ENCODE assay signal across 12 cellular contexts in the genomic region with DNA sequence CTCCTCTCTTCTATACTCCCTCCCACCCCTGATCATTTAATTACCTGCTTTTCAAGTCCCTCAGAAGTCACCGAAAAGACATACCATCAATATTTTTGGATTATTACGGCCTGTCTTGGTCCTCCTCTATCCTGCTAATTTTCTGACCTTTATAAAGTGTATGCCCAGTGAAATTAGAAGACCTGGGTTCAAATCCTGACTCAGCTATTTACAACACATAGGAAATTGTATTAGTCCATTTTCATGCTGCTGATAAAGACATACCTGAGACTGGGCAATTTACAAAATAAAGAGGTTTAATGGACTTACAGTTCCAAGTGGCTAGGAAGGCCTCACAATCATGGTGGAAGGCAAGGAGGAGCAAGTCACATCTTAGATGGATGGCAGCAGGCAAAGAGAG. TPM values are rescaled to one million over a fixed set of nuclear protein-coding genes. Genes with fewer than 3 reads are reported as not detected.
"Had no signal": no experiment of that assay in that cellular context is flagged by ENCODE, and none has a peak within 500 bp of the region (broad histone marks: within the 10 kb centered on the region; RNA-seq: fewer than 3 reads in every experiment).

No MANE protein-coding gene starts in this region.

RNA-seq across cellular contexts. Expression of a gene that starts 14.8 kb away (rescaled TPM):
- total RNA-seq: activated B cell treated with CpG ODN at 0.5 μM for 24 hours; activated CD4-positive, alpha-beta memory T cell treated with anti-CD3 and anti-CD28 coated beads, Interleukin-2, amount 10 ng/mL, durations not matched to agents 7 days and 5 days; activated CD4-positive, alpha-beta T cell treated with anti-CD3 and anti-CD28 coated beads, Interleukin-2, amount 10 ng/mL, durations not matched to agents 24 days and 14 days; activated CD4-positive, alpha-beta T cell treated with anti-CD3 and anti-CD28 coated beads, Interleukin-2, amount 10 ng/mL, durations not matched to agents 7 days and 5 days; activated CD8-positive, alpha-beta memory T cell treated with anti-CD3 and anti-CD28 coated beads for 36 hours; activated CD8-positive, alpha-beta memory T cell treated with anti-CD3 and anti-CD28 coated beads, Interleukin-2, amount 10 ng/mL, durations not matched to agents 7 days and 5 days; activated CD8-positive, alpha-beta T cell treated with anti-CD3 and anti-CD28 coated beads for 36 hours; activated CD8-positive, alpha-beta T cell treated with anti-CD3 and anti-CD28 coated beads, Interleukin-2, amount 10 ng/mL, durations not matched to agents 7 days and 5 days; T-helper 1 cell treated with Interleukin-12 subunit alpha and Interleukin-12 subunit beta and Interleukin-4 antibody, amounts not matched to agents 30 ng/mL and 1 ng/mL, for 36 hours; T-helper 17 cell; T-helper 2 cell treated with Interferon-gamma antibody and Interleukin-4, amounts not matched to agents 100 ng/mL and 5 ng/mL, for 36 hours; WTC11 had no signal
